In the genomic region with DNA sequence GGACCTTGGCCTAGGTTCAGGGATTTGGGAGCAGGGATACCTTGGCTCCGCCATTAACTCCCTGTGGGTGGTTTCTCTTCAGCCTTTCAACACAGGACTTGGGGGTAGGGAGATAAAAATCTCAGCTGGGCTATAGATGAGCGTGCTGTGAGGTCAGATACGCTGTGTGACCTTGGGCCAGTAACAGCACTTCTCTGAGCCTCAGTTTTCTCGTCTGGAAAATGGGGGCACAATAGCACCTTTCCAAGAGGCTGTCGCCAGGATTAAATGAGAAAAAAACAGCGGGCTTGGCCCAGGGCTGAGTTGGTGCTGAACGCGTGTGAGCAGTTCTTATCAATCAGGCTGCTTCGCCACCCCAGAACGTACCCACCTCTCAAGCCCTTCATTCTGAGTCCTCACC, we compare ENCODE assay signal across 2 cellular contexts.
TF ChIP-seq lines count a peak whose summit lies in the region.

No MANE protein-coding gene starts in this region.

TF ChIP-seq in HEK293, 187 proteins besides CTCF, POLR2A, EP300 and RAD21:
- TF ChIP-seq ZNF768 (tag by site-specific recombination; IDR thresholded peaks at IDR 0.05), result 0 out of 2 replicates have a peak, but pooled peaks have one; percentile 37
- TF ChIP-seq, protein P1, sequence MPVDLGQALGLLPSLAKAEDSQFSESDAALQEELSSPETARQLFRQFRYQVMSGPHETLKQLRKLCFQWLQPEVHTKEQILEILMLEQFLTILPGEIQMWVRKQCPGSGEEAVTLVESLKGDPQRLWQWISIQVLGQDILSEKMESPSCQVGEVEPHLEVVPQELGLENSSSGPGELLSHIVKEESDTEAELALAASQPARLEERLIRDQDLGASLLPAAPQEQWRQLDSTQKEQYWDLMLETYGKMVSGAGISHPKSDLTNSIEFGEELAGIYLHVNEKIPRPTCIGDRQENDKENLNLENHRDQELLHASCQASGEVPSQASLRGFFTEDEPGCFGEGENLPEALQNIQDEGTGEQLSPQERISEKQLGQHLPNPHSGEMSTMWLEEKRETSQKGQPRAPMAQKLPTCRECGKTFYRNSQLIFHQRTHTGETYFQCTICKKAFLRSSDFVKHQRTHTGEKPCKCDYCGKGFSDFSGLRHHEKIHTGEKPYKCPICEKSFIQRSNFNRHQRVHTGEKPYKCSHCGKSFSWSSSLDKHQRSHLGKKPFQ (tag by site-specific recombination; IDR thresholded peaks at IDR 0.05), result no peak

TF ChIP-seq in K562, 482 proteins besides CTCF, POLR2A, EP300 and RAD21:
- TF ChIP-seq, protein P2, sequence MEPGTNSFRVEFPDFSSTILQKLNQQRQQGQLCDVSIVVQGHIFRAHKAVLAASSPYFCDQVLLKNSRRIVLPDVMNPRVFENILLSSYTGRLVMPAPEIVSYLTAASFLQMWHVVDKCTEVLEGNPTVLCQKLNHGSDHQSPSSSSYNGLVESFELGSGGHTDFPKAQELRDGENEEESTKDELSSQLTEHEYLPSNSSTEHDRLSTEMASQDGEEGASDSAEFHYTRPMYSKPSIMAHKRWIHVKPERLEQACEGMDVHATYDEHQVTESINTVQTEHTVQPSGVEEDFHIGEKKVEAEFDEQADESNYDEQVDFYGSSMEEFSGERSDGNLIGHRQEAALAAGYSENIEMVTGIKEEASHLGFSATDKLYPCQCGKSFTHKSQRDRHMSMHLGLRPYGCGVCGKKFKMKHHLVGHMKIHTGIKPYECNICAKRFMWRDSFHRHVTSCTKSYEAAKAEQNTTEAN (CRISPR knock-in tag; IDR thresholded peaks at IDR 0.05), result no peak
- peak; percentile 17 for TF ChIP-seq ZFP36 (IDR thresholded peaks at IDR 0.05; ENCODE audit: low read depth, low read length, partially characterized antibody)
- TF ChIP-seq, protein P3, sequence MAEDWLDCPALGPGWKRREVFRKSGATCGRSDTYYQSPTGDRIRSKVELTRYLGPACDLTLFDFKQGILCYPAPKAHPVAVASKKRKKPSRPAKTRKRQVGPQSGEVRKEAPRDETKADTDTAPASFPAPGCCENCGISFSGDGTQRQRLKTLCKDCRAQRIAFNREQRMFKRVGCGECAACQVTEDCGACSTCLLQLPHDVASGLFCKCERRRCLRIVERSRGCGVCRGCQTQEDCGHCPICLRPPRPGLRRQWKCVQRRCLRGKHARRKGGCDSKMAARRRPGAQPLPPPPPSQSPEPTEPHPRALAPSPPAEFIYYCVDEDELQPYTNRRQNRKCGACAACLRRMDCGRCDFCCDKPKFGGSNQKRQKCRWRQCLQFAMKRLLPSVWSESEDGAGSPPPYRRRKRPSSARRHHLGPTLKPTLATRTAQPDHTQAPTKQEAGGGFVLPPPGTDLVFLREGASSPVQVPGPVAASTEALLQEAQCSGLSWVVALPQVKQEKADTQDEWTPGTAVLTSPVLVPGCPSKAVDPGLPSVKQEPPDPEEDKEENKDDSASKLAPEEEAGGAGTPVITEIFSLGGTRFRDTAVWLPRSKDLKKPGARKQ (CRISPR knock-in tag; IDR thresholded peaks at IDR 0.05), result no peak
- TF ChIP-seq, protein P4, sequence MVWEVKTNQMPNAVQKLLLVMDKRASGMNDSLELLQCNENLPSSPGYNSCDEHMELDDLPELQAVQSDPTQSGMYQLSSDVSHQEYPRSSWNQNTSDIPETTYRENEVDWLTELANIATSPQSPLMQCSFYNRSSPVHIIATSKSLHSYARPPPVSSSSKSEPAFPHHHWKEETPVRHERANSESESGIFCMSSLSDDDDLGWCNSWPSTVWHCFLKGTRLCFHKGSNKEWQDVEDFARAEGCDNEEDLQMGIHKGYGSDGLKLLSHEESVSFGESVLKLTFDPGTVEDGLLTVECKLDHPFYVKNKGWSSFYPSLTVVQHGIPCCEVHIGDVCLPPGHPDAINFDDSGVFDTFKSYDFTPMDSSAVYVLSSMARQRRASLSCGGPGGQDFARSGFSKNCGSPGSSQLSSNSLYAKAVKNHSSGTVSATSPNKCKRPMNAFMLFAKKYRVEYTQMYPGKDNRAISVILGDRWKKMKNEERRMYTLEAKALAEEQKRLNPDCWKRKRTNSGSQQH (CRISPR knock-in tag; IDR thresholded peaks at IDR 0.05), result no peak
- no peak for TF ChIP-seq IFI16 (CRISPR knock-in tag; IDR thresholded peaks at IDR 0.05)
- TF ChIP-seq RBM25 (IDR thresholded peaks at IDR 0.05; ENCODE audit: low read depth, low read length, severe bottlenecking), result peak; percentile 67
TF ChIP-seq in K562: peak in this region for 2.
